Comparison of ENCODE assay signal across 38 cellular contexts in the genomic region with DNA sequence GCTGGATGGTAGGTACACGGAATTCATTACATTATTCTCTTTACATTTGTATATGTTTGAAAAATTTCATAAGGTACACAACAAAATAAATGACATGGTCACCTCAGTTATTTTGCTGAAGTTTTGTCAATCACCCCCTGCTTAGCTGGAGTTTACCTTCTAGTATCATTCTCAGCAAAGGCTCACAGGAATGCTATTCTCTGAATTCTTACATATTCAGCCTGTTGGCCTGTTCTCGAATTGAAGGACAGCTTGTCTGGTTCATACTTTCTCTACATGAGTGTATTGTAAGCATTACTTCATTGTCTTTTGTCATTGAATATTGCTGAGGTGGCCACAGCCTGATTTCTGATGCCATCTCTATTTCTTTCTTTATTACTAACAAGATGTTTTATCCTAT. TPM values are rescaled to one million over a fixed set of nuclear protein-coding genes. Genes with fewer than 3 reads are reported as not detected.
"Had no signal": no experiment of that assay in that cellular context is flagged by ENCODE, and none has a peak within 500 bp of the region (broad histone marks: within the 10 kb centered on the region; RNA-seq: fewer than 3 reads in every experiment).

No MANE protein-coding gene starts in this region.

- H3K27me3 ChIP-seq: ascending aorta, brain microvascular endothelial cell, esophagus squamous epithelium, gastroesophageal sphincter, heart right ventricle had no signal

- H3K4me1 ChIP-seq: gastroesophageal sphincter had no signal

- H3K27me3 Mint-ChIP-seq: dendritic cell treated with granulocyte-macrophage colony-stimulating factor and Interleukin-4, amounts not matched to agents 40 ng/mL and 50 ng/mL, for 4 days had no signal

- DNase-seq: activated CD4-positive, alpha-beta memory T cell treated with anti-CD3 and anti-CD28 coated beads for 36 hours; activated CD4-positive, alpha-beta T cell treated with anti-CD3 and anti-CD28 coated beads for 36 hours; activated CD4-positive, alpha-beta T cell treated with anti-CD3 and anti-CD28 coated beads, Interleukin-2, amount 10 ng/mL, durations not matched to agents 24 days and 14 days; activated CD4-positive, CD25-positive, alpha-beta regulatory T cell; activated CD4-positive, CD25-positive, alpha-beta regulatory T cell treated with anti-CD3 and anti-CD28 coated beads, Interleukin-2, amount 50 U/mL, for 72 hours; activated CD8-positive, alpha-beta memory T cell treated with anti-CD3 and anti-CD28 coated beads, Interleukin-2, amount 50 U/mL, for 48 hours; activated gamma-delta T cell; activated naive CD4-positive, alpha-beta T cell; activated naive CD4-positive, alpha-beta T cell treated with anti-CD3 and anti-CD28 coated beads, Interleukin-2, amount 10 ng/mL, durations not matched to agents 7 days and 5 days; activated naive CD8-positive, alpha-beta T cell treated with anti-CD3 and anti-CD28 coated beads, Interleukin-2, amount 10 ng/mL, durations not matched to agents 7 days and 5 days; activated T-cell treated with anti-CD3 and anti-CD28 coated beads for 4 hours; activated T-cell treated with anti-CD3 and anti-CD28 coated beads, Interleukin-2, amount 50 U/mL, for 24 hours; activated T-cell treated with anti-CD3 and anti-CD28 coated beads, Interleukin-2, amount 50 U/mL, for 72 hours; brain microvascular endothelial cell; effector CD4-positive, alpha-beta T cell; esophagus squamous epithelium; foreskin melanocyte; heart right ventricle; T-helper 1 cell; T-helper 17 cell; T1000; WERI-Rb-1 had no signal

- H3K9me3 ChIP-seq: ascending aorta, esophagus squamous epithelium, gastroesophageal sphincter, heart right ventricle had no signal

- H3K9me3 Mint-ChIP-seq: activated CD4-positive, alpha-beta memory T cell treated with anti-CD3 and anti-CD28 coated beads for 36 hours; activated CD4-positive, alpha-beta T cell treated with anti-CD3 and anti-CD28 coated beads, Interleukin-2, amount 10 ng/mL, durations not matched to agents 24 days and 14 days; activated naive CD4-positive, alpha-beta T cell treated with anti-CD3 and anti-CD28 coated beads, Interleukin-2, amount 10 ng/mL, durations not matched to agents 7 days and 5 days; activated naive CD4-positive, alpha-beta T cell treated with anti-CD3 and anti-CD28 coated beads, Interleukin-2, amount 50 U/mL, for 72 hours; activated naive CD8-positive, alpha-beta T cell treated with anti-CD3 and anti-CD28 coated beads, Interleukin-2, amount 10 ng/mL, durations not matched to agents 7 days and 5 days; activated T-cell treated with anti-CD3 and anti-CD28 coated beads, Interleukin-2, amount 50 U/mL, for 24 hours; central memory CD8-positive, alpha-beta T cell; dendritic cell treated with granulocyte-macrophage colony-stimulating factor and Interleukin-4, amounts not matched to agents 40 ng/mL and 50 ng/mL, for 4 days; T-helper 2 cell treated with Interferon-gamma antibody and Interleukin-4, amounts not matched to agents 5 μg/mL and 100 μg/mL, for 36 hours had no signal

- H3K4me3 ChIP-seq: ascending aorta, coronary artery, esophagus squamous epithelium, gastroesophageal sphincter, heart right ventricle had no signal

- H3K4me1 Mint-ChIP-seq: activated CD4-positive, alpha-beta T cell treated with anti-CD3 and anti-CD28 coated beads for 36 hours; activated CD4-positive, alpha-beta T cell treated with anti-CD3 and anti-CD28 coated beads, Interleukin-2, amount 10 ng/mL, durations not matched to agents 24 days and 14 days; activated naive CD4-positive, alpha-beta T cell treated with anti-CD3 and anti-CD28 coated beads, Interleukin-2, amount 10 ng/mL, durations not matched to agents 7 days and 5 days; activated naive CD8-positive, alpha-beta T cell treated with anti-CD3 and anti-CD28 coated beads, Interleukin-2, amount 10 ng/mL, durations not matched to agents 7 days and 5 days; central memory CD8-positive, alpha-beta T cell; T-helper 17 cell had no signal

- H3K36me3 Mint-ChIP-seq: activated CD4-positive, alpha-beta memory T cell treated with anti-CD3 and anti-CD28 coated beads for 36 hours; activated naive CD4-positive, alpha-beta T cell treated with anti-CD3 and anti-CD28 coated beads, Interleukin-2, amount 10 ng/mL, durations not matched to agents 7 days and 5 days; activated naive CD4-positive, alpha-beta T cell treated with anti-CD3 and anti-CD28 coated beads, Interleukin-2, amount 50 U/mL, for 72 hours; activated naive CD8-positive, alpha-beta T cell treated with anti-CD3 and anti-CD28 coated beads, Interleukin-2, amount 10 ng/mL, durations not matched to agents 7 days and 5 days had no signal

- H3K36me3 ChIP-seq: ascending aorta, brain microvascular endothelial cell, esophagus squamous epithelium, gastroesophageal sphincter, WERI-Rb-1 had no signal

- H3K27ac Mint-ChIP-seq: activated CD4-positive, alpha-beta memory T cell treated with anti-CD3 and anti-CD28 coated beads for 36 hours; activated CD4-positive, alpha-beta T cell treated with anti-CD3 and anti-CD28 coated beads for 36 hours; activated CD4-positive, alpha-beta T cell treated with anti-CD3 and anti-CD28 coated beads, Interleukin-2, amount 10 ng/mL, durations not matched to agents 24 days and 14 days; activated naive CD4-positive, alpha-beta T cell treated with anti-CD3 and anti-CD28 coated beads, Interleukin-2, amount 10 ng/mL, durations not matched to agents 7 days and 5 days; activated naive CD4-positive, alpha-beta T cell treated with anti-CD3 and anti-CD28 coated beads, Interleukin-2, amount 50 U/mL, for 72 hours; activated naive CD8-positive, alpha-beta T cell treated with anti-CD3 and anti-CD28 coated beads, Interleukin-2, amount 10 ng/mL, durations not matched to agents 7 days and 5 days; activated T-cell treated with anti-CD3 and anti-CD28 coated beads, Interleukin-2, amount 50 U/mL, for 24 hours; activated T-cell treated with anti-CD3 and anti-CD28 coated beads, Interleukin-2, amount 50 U/mL, for 72 hours; dendritic cell treated with granulocyte-macrophage colony-stimulating factor and Interleukin-4, amounts not matched to agents 40 ng/mL and 50 ng/mL, for 4 days; T-helper 17 cell; T-helper 2 cell treated with Interferon-gamma antibody and Interleukin-4, amounts not matched to agents 5 μg/mL and 100 μg/mL, for 36 hours had no signal

- H3K4me3 Mint-ChIP-seq: activated CD4-positive, alpha-beta memory T cell treated with anti-CD3 and anti-CD28 coated beads for 36 hours; activated CD4-positive, alpha-beta T cell treated with anti-CD3 and anti-CD28 coated beads for 36 hours; activated CD4-positive, alpha-beta T cell treated with anti-CD3 and anti-CD28 coated beads, Interleukin-2, amount 10 ng/mL, durations not matched to agents 24 days and 14 days; activated naive CD4-positive, alpha-beta T cell treated with anti-CD3 and anti-CD28 coated beads, Interleukin-2, amount 10 ng/mL, durations not matched to agents 7 days and 5 days; activated naive CD8-positive, alpha-beta T cell treated with anti-CD3 and anti-CD28 coated beads, Interleukin-2, amount 10 ng/mL, durations not matched to agents 7 days and 5 days; activated T-cell treated with anti-CD3 and anti-CD28 coated beads, Interleukin-2, amount 50 U/mL, for 24 hours; activated T-cell treated with anti-CD3 and anti-CD28 coated beads, Interleukin-2, amount 50 U/mL, for 72 hours; central memory CD8-positive, alpha-beta T cell; dendritic cell treated with granulocyte-macrophage colony-stimulating factor and Interleukin-4, amounts not matched to agents 40 ng/mL and 50 ng/mL, for 4 days; T-helper 17 cell; T-helper 2 cell treated with Interferon-gamma antibody and Interleukin-4, amounts not matched to agents 5 μg/mL and 100 μg/mL, for 36 hours had no signal

- H3K27ac ChIP-seq: ascending aorta, brain microvascular endothelial cell, coronary artery, epithelial cell of prostate, esophagus squamous epithelium, gastroesophageal sphincter, heart right ventricle, WERI-Rb-1 had no signal

- FAIRE-seq: bronchial epithelial cell, endometrium, endothelial cell of umbilical vein had no signal

RNA-seq across cellular contexts. Expression of a gene that starts 12.8 kb away (rescaled TPM):
- total RNA-seq: activated CD4-positive, alpha-beta memory T cell treated with anti-CD3 and anti-CD28 coated beads for 36 hours; activated CD4-positive, alpha-beta T cell treated with anti-CD3 and anti-CD28 coated beads for 36 hours; activated CD4-positive, alpha-beta T cell treated with anti-CD3 and anti-CD28 coated beads, Interleukin-2, amount 10 ng/mL, durations not matched to agents 24 days and 14 days; activated naive CD4-positive, alpha-beta T cell treated with anti-CD3 and anti-CD28 coated beads, Interleukin-2, amount 50 U/mL, for 72 hours; activated naive CD8-positive, alpha-beta T cell treated with anti-CD3 and anti-CD28 coated beads, Interleukin-2, amount 10 ng/mL, durations not matched to agents 7 days and 5 days; activated T-cell treated with anti-CD3 and anti-CD28 coated beads, Interleukin-2, amount 50 U/mL, for 72 hours had no signal

RNA-seq across cellular contexts. Expression of a gene that starts 21.2 kb away (rescaled TPM):
- total RNA-seq: activated CD4-positive, alpha-beta memory T cell treated with anti-CD3 and anti-CD28 coated beads for 36 hours; activated CD4-positive, alpha-beta T cell treated with anti-CD3 and anti-CD28 coated beads for 36 hours; activated CD4-positive, alpha-beta T cell treated with anti-CD3 and anti-CD28 coated beads, Interleukin-2, amount 10 ng/mL, durations not matched to agents 24 days and 14 days; activated naive CD4-positive, alpha-beta T cell treated with anti-CD3 and anti-CD28 coated beads, Interleukin-2, amount 50 U/mL, for 72 hours; activated naive CD8-positive, alpha-beta T cell treated with anti-CD3 and anti-CD28 coated beads, Interleukin-2, amount 10 ng/mL, durations not matched to agents 7 days and 5 days; activated T-cell treated with anti-CD3 and anti-CD28 coated beads, Interleukin-2, amount 50 U/mL, for 72 hours; ascending aorta; bronchial epithelial cell; cerebellum; esophagus squamous epithelium; fibroblast of villous mesenchyme; gastroesophageal sphincter; glomerular endothelial cell had no signal

RNA-seq across cellular contexts. Expression of a gene that starts 29.3 kb away (rescaled TPM):
- total RNA-seq: activated CD4-positive, alpha-beta memory T cell treated with anti-CD3 and anti-CD28 coated beads for 36 hours; activated CD4-positive, alpha-beta T cell treated with anti-CD3 and anti-CD28 coated beads for 36 hours; activated CD4-positive, alpha-beta T cell treated with anti-CD3 and anti-CD28 coated beads, Interleukin-2, amount 10 ng/mL, durations not matched to agents 24 days and 14 days; activated naive CD4-positive, alpha-beta T cell treated with anti-CD3 and anti-CD28 coated beads, Interleukin-2, amount 50 U/mL, for 72 hours; activated naive CD8-positive, alpha-beta T cell treated with anti-CD3 and anti-CD28 coated beads, Interleukin-2, amount 10 ng/mL, durations not matched to agents 7 days and 5 days; activated T-cell treated with anti-CD3 and anti-CD28 coated beads, Interleukin-2, amount 50 U/mL, for 72 hours; ascending aorta; cardiac septum; cerebellum; endothelial cell of umbilical vein; esophagus squamous epithelium; fibroblast of lung; fibroblast of villous mesenchyme; gastroesophageal sphincter; glomerular endothelial cell; T-helper 17 cell had no signal
